In genomic region chr1:27568247-27569087, GRCh38 we compare ENCODE assay signal across 7 cellular contexts.
DNase-seq lines count a peak whose midpoint lies in the region; ATAC-seq lines count a peak whose summit lies in the region.

No MANE protein-coding gene starts in this region.

- H3K27me3 Mint-ChIP-seq in central memory CD8-positive, alpha-beta T cell = no peaks in the 10 kb centered on the region

- DNase-seq in NCI-H2029 treated with DMSO at 0.1 percent for 48 hours (lab: John Stamatoyannopoulos, UW) (peak; percentile 72), kidney glomerular epithelial cell (lab: John Stamatoyannopoulos, UW) (peak; percentile 92)
- peak; percentile 83 for DNase-seq in activated CD4-positive, CD25-positive, alpha-beta regulatory T cell treated with anti-CD3 and anti-CD28 coated beads, Interleukin-2, amount 50 U/mL, for 16 hours (ENCODE audit: low read depth, low spot score)
- peak; percentile 82 for DNase-seq in central memory CD8-positive, alpha-beta T cell (ENCODE audit: low spot score in 2 of 2)
- peak; percentile 81 to 92 for DNase-seq in stimulated activated CD4-positive, alpha-beta T cell treated with anti-CD3 and anti-CD28 coated beads, Interleukin-1b, Interleukin-23, amount 100 ng/mL, for 4 hours (ENCODE audit: low read depth in 2 of 2)

- H3K4me3 Mint-ChIP-seq in central memory CD8-positive, alpha-beta T cell = peak overlapping the region; percentile 72

- peaks cover 4% of the 10 kb centered on the region for H3K36me3 Mint-ChIP-seq in central memory CD8-positive, alpha-beta T cell (ENCODE audit: insufficient read depth)

- no peaks in the 10 kb centered on the region for H3K9me3 Mint-ChIP-seq in central memory CD8-positive, alpha-beta T cell

- H3K27ac Mint-ChIP-seq in central memory CD8-positive, alpha-beta T cell (ENCODE audit: low read depth) = peak overlapping the region; percentile 24

- H3K4me1 Mint-ChIP-seq in central memory CD8-positive, alpha-beta T cell = peaks cover 47% of the 10 kb centered on the region

- ATAC-seq in GM18499 (IDR thresholded peaks at IDR 0.05; ENCODE audit: insufficient read depth, unreplicated experiment) (peak; percentile 59), HG02870 (IDR thresholded peaks at IDR 0.05; ENCODE audit: unreplicated experiment) (peak; percentile 87)
- peak; percentile 85 for ATAC-seq in central memory CD8-positive, alpha-beta T cell (replicated peaks; ENCODE audit: extremely low read depth, poor library complexity, severe bottlenecking)

Comparison
In these comparisons a context has a peak if more than half of its experiments do, and no peak if none do; other contexts are left out.
1. Peak in every context shown above with its lines: DNase-seq and ATAC-seq.